In the genomic region with DNA sequence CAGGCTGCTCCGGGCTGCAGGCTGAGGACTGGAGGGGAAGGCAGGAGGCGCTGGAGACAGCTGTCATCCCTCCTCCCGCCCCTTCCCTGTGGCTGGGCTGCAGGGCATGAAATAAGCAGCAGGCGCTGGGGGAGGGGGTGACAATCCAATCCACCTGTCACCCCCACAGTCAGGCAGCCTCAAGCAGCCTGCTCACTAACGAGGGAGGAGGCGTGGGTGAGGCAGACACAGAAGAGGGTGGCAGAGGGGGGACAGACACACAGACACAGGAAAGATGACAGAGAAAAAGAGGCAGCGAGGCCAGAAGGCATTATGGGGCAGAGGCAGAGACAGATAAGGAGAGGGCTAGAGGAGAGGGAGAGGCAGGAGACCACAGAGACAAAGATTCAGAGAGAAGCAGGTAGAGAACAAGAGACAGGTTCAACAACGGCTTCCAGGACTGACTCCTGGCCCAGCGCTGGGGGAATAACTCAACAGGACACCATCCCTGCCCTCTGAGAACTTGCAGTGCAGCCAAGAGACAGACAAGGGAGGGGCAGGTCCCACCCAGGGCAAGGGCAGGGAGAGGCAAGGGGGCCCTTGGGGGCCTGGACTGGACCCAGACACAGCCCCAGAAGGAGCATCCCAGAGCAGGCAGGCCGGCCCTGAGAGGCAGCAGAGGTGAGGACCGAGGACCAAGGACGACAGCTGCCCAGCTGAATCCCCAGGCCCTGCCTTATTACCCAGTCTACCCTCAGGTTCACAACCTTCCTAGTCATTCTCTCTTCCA, we compare ENCODE assay signal across 1 cellular context.
TF ChIP-seq lines count a peak whose summit lies in the region.

No MANE protein-coding gene starts in this region.

TF ChIP-seq in K562, 482 proteins besides CTCF, POLR2A, EP300 and RAD21 (continued from another document and continues in another):
- TF ChIP-seq, protein P1, sequence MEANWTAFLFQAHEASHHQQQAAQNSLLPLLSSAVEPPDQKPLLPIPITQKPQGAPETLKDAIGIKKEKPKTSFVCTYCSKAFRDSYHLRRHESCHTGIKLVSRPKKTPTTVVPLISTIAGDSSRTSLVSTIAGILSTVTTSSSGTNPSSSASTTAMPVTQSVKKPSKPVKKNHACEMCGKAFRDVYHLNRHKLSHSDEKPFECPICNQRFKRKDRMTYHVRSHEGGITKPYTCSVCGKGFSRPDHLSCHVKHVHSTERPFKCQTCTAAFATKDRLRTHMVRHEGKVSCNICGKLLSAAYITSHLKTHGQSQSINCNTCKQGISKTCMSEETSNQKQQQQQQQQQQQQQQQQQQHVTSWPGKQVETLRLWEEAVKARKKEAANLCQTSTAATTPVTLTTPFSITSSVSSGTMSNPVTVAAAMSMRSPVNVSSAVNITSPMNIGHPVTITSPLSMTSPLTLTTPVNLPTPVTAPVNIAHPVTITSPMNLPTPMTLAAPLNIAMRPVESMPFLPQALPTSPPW (CRISPR knock-in tag; IDR thresholded peaks at IDR 0.05) = peak; percentile 26; the same call in 1 of the 2 replicates
- TF ChIP-seq TEAD2 (tag; IDR thresholded peaks at IDR 0.05) (no peak), SIN3B (IDR thresholded peaks at IDR 0.05; ENCODE audit: low read depth) (no peak), NCOR1 (IDR thresholded peaks at IDR 0.05) (no peak), ZNF76 (CRISPR knock-in tag; IDR thresholded peaks at IDR 0.05; ENCODE audit: borderline replicate concordance) (no peak), TSC22D4 (tag; IDR thresholded peaks at IDR 0.05) (no peak), SAFB2 (IDR thresholded peaks at IDR 0.05; ENCODE audit: borderline replicate concordance, low read depth, low read length, severe bottlenecking) (no peak), EP400 (IDR thresholded peaks at IDR 0.05) (no peak), HDGF (IDR thresholded peaks at IDR 0.05) (peak; percentile 66; the same call in 1 of the 2 replicates), CBX8 (IDR thresholded peaks at IDR 0.05; ENCODE audit: borderline replicate concordance, extremely low read depth, low read depth, low read length, poor library complexity, severe bottlenecking) (no peak), DIDO1 (tag; IDR thresholded peaks at IDR 0.05; ENCODE audit: low read depth) (no peak), JUN (IDR thresholded peaks at IDR 0.05; ENCODE audit: borderline replicate concordance, low read depth, low read length) (no peak), JUN (CRISPR knock-in tag; IDR thresholded peaks at IDR 0.05; ENCODE audit: borderline replicate concordance) (no peak), SRSF7 (optimal IDR thresholded peaks at IDR 0.05; ENCODE audit: low read depth, low read length) (no peak), ZNF79 (CRISPR knock-in tag; IDR thresholded peaks at IDR 0.05; ENCODE audit: low read depth) (no peak), ATF7 (IDR thresholded peaks at IDR 0.05) (no peak), BCOR (IDR thresholded peaks at IDR 0.05) (peak; percentile 11; the same call in 1 of the 2 replicates)
- TF ChIP-seq, protein P2, sequence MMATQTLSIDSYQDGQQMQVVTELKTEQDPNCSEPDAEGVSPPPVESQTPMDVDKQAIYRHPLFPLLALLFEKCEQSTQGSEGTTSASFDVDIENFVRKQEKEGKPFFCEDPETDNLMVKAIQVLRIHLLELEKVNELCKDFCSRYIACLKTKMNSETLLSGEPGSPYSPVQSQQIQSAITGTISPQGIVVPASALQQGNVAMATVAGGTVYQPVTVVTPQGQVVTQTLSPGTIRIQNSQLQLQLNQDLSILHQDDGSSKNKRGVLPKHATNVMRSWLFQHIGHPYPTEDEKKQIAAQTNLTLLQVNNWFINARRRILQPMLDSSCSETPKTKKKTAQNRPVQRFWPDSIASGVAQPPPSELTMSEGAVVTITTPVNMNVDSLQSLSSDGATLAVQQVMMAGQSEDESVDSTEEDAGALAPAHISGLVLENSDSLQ (IDR thresholded peaks at IDR 0.05) = peak; percentile 60
- TF ChIP-seq, protein P3, sequence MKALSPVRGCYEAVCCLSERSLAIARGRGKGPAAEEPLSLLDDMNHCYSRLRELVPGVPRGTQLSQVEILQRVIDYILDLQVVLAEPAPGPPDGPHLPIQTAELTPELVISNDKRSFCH (CRISPR knock-in tag; IDR thresholded peaks at IDR 0.05) = no peak
- TF ChIP-seq, protein P3 (tag; IDR thresholded peaks at IDR 0.05) = no peak
- TF ChIP-seq, protein P4, sequence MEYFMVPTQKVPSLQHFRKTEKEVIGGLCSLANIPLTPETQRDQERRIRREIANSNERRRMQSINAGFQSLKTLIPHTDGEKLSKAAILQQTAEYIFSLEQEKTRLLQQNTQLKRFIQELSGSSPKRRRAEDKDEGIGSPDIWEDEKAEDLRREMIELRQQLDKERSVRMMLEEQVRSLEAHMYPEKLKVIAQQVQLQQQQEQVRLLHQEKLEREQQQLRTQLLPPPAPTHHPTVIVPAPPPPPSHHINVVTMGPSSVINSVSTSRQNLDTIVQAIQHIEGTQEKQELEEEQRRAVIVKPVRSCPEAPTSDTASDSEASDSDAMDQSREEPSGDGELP (CRISPR knock-in tag; IDR thresholded peaks at IDR 0.05; ENCODE audit: borderline replicate concordance) = peak; percentile 85; the same call in 1 of the 2 replicates
- TF ChIP-seq, protein P5, sequence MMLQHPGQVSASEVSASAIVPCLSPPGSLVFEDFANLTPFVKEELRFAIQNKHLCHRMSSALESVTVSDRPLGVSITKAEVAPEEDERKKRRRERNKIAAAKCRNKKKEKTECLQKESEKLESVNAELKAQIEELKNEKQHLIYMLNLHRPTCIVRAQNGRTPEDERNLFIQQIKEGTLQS (IDR thresholded peaks at IDR 0.05) = no peak
- TF ChIP-seq, protein P5 (CRISPR knock-in tag; conservative IDR thresholded peaks at IDR 0.05) = no peak
- TF ChIP-seq, protein P6, sequence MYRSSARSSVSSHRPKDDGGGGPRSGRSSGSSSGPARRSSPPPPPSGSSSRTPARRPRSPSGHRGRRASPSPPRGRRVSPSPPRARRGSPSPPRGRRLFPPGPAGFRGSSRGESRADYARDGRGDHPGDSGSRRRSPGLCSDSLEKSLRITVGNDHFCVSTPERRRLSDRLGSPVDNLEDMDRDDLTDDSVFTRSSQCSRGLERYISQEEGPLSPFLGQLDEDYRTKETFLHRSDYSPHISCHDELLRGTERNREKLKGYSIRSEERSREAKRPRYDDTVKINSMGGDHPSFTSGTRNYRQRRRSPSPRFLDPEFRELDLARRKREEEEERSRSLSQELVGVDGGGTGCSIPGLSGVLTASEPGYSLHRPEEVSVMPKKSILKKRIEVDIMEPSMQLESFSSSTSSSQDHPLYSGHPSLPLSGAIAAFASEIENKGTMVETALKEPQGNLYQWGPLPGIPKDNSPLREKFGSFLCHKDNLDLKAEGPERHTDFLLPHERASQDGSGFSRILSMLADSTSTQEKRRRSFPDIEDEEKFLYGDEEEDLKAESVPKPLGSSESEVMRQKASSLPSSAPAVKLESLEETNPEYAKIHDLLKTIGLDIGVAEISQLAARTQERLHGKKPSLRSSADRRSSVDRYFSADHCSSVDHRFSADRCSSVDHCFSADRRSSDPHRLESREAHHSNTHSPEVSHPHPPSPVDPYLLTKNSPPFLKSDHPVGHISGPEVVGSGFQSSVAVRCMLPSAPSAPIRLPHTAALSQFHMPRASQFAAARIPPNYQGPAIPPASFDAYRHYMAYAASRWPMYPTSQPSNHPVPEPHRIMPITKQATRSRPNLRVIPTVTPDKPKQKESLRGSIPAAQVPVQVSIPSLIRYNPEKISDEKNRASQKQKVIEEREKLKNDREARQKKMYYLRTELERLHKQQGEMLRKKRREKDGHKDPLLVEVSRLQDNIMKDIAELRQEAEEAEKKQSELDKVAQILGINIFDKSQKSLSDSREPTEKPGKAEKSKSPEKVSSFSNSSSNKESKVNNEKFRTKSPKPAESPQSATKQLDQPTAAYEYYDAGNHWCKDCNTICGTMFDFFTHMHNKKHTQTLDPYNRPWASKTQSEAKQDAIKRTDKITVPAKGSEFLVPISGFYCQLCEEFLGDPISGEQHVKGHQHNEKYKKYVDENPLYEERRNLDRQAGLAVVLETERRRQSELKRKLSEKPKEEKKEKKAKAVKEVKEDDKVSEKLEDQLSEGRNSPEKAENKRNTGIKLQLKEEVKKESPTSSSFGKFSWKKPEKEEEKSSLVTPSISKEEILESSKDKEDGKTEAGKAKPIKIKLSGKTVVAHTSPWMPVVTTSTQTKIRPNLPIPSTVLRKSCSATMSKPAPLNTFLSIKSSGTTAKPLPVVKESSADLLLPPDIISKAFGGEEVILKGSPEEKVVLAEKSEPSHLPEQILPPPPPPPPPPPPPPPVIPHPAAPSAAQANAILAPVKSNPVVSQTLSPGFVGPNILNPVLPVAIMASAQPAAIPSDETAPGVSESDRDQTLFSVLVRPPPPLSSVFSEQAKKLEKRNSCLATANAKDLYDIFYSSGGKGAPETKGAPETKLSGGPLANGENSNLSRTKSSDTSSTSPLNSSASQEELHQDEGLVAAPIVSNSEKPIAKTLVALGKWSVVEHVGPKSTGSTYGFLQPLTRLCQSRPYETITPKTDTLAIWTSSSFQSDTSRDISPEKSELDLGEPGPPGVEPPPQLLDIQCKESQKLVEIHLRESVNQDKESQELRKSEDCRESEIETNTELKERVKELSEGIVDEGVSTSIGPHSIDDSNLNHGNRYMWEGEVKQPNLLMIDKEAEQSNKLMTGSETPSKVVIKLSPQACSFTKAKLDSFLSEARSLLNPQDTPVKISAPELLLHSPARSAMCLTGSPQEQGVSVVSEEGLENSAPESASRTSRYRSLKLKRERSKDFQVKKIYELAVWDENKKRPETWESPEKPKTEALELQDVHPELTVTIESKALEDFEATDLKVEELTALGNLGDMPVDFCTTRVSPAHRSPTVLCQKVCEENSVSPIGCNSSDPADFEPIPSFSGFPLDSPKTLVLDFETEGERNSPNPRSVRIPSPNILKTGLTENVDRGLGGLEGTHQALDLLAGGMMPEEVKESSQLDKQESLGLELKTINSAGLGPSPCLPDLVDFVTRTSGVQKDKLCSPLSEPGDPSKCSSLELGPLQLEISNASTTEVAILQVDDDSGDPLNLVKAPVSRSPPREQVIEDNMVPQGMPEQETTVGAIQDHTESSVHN (IDR thresholded peaks at IDR 0.05; ENCODE audit: borderline replicate concordance in 1 of 2, low read depth in 1 of 2) = no peak
- TF ChIP-seq, protein P7, sequence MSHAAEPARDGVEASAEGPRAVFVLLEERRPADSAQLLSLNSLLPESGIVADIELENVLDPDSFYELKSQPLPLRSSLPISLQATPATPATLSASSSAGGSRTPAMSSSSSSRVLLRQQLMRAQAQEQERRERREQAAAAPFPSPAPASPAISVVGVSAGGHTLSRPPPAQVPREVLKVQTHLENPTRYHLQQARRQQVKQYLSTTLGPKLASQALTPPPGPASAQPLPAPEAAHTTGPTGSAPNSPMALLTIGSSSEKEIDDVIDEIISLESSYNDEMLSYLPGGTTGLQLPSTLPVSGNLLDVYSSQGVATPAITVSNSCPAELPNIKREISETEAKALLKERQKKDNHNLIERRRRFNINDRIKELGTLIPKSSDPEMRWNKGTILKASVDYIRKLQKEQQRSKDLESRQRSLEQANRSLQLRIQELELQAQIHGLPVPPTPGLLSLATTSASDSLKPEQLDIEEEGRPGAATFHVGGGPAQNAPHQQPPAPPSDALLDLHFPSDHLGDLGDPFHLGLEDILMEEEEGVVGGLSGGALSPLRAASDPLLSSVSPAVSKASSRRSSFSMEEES (CRISPR knock-in tag; IDR thresholded peaks at IDR 0.05) = no peak
- TF ChIP-seq, protein P8, sequence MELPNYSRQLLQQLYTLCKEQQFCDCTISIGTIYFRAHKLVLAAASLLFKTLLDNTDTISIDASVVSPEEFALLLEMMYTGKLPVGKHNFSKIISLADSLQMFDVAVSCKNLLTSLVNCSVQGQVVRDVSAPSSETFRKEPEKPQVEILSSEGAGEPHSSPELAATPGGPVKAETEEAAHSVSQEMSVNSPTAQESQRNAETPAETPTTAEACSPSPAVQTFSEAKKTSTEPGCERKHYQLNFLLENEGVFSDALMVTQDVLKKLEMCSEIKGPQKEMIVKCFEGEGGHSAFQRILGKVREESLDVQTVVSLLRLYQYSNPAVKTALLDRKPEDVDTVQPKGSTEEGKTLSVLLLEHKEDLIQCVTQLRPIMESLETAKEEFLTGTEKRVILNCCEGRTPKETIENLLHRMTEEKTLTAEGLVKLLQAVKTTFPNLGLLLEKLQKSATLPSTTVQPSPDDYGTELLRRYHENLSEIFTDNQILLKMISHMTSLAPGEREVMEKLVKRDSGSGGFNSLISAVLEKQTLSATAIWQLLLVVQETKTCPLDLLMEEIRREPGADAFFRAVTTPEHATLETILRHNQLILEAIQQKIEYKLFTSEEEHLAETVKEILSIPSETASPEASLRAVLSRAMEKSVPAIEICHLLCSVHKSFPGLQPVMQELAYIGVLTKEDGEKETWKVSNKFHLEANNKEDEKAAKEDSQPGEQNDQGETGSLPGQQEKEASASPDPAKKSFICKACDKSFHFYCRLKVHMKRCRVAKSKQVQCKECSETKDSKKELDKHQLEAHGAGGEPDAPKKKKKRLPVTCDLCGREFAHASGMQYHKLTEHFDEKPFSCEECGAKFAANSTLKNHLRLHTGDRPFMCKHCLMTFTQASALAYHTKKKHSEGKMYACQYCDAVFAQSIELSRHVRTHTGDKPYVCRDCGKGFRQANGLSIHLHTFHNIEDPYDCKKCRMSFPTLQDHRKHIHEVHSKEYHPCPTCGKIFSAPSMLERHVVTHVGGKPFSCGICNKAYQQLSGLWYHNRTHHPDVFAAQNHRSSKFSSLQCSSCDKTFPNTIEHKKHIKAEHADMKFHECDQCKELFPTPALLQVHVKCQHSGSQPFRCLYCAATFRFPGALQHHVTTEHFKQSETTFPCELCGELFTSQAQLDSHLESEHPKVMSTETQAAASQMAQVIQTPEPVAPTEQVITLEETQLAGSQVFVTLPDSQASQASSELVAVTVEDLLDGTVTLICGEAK (IDR thresholded peaks at IDR 0.05) = no peak
- TF ChIP-seq, protein P8 (CRISPR knock-in tag; IDR thresholded peaks at IDR 0.05) = no peak
